ENCODE assay signal across 18 cellular contexts in the genomic region with DNA sequence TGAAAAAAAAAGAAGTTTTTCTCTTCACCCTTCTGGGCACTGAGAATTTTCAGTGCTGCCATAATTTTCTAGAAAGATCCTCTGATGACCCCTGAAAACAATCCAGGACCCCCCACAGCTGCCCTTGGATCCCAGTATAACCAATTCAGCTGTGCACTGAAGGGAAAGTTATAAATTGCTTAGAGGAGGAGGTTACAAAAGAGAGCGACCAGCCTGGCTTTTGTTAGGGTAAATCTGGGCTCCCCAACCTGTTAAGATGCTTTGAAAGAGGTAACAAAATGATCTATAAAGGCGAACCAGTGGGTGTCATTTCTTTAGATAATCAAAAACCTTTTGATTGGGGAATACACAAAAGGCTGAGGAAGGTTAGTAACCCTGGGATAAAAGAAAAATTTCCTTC.
A peak's percentile ranks its signal among the peaks of the same experiment; 100 is the strongest.
DNase-seq lines count a peak whose midpoint lies in the region; ATAC-seq and TF ChIP-seq lines count a peak whose summit lies in the region.
"Had no signal": no experiment of that assay in that cellular context is flagged by ENCODE, and none has a peak within 500 bp of the region (broad histone marks: within the 10 kb centered on the region; RNA-seq: fewer than 3 reads in every experiment).

No MANE protein-coding gene starts in this region.

- H3K36me3 Mint-ChIP-seq in GM23338 (ENCODE audit: low read depth) (no peaks in the 10 kb centered on the region; the same call in 2 of the 3 replicates), WTC11 (0 out of 2 replicates have a peak, but pooled peaks cover 8% of the 10 kb centered on the region)

- H3K4me3 ChIP-seq in GM23338 = no peak overlapping the region
- H3K4me3 ChIP-seq: A549, HAP-1 had no signal

- H3K9me3 Mint-ChIP-seq in GM23338 = peaks cover 4% of the 10 kb centered on the region; the same call in 2 of the 3 replicates
- H3K9me3 Mint-ChIP-seq in WTC11 = peaks cover 10% of the 10 kb centered on the region
- H3K9me3 Mint-ChIP-seq: CD4-positive, alpha-beta T cell; IgD-negative memory B cell had no signal

- peak; percentile 94 for ATAC-seq in GM23338
- ATAC-seq in WTC11 = peak; percentile 82
- no peak for ATAC-seq in GM21528 (IDR thresholded peaks at IDR 0.05; ENCODE audit: low FRiP score, unreplicated experiment)
- no peak for ATAC-seq in HG02571 (IDR thresholded peaks at IDR 0.05; ENCODE audit: unreplicated experiment)
- ATAC-seq in HG03460 (IDR thresholded peaks at IDR 0.05; ENCODE audit: unreplicated experiment) = no peak
- ATAC-seq: A549, HepG2 had no signal

- H3K27ac Mint-ChIP-seq in GM23338 (no peak overlapping the region), WTC11 (no peak overlapping the region)
- H3K27ac Mint-ChIP-seq: CD4-positive, alpha-beta T cell; IgD-negative memory B cell had no signal

- H3K4me1 ChIP-seq in GM23338 (ENCODE audit: insufficient read depth) = peaks cover 14% of the 10 kb centered on the region
- H3K4me1 ChIP-seq: A549, HAP-1 had no signal

- POLR2A ChIA-PET in WTC11 (lab: Charles Lee) = no interaction called here

- no peaks in the 10 kb centered on the region for H3F3A ChIP-seq in GM23338 (replicated peaks; ENCODE audit: low read depth)

- TF ChIP-seq CTCF in GM23338 (conservative IDR thresholded peaks at IDR 0.05; ENCODE audit: low read depth in 2 of 2) (no peak), WTC11 (IDR thresholded peaks at IDR 0.05) (no peak)

- peaks cover 32% of the 10 kb centered on the region for H3K27me3 ChIP-seq in GM23338 (ENCODE audit: insufficient read depth)

- H3K4me1 Mint-ChIP-seq in GM23338 = peaks cover 32% of the 10 kb centered on the region
- peaks cover 35% of the 10 kb centered on the region for H3K4me1 Mint-ChIP-seq in WTC11
- H3K4me1 Mint-ChIP-seq: IgD-negative memory B cell had no signal

- no peaks in the 10 kb centered on the region for H3K79me2 ChIP-seq in GM23338 (replicated peaks; ENCODE audit: insufficient read depth)

- H3K27me3 Mint-ChIP-seq in GM23338 (ENCODE audit: insufficient read depth, low read depth, poor library complexity) = peaks cover 9% of the 10 kb centered on the region
- peaks cover 29% of the 10 kb centered on the region for H3K27me3 Mint-ChIP-seq in WTC11 (ENCODE audit: low read depth)
- H3K27me3 Mint-ChIP-seq: CD4-positive, alpha-beta T cell; IgD-negative memory B cell had no signal

- CTCF ChIA-PET in WTC11 (lab: Charles Lee) = no interaction called here

- H3K9me2 ChIP-seq in GM23338 (ENCODE audit: insufficient read depth) = no peaks in the 10 kb centered on the region

- DNase-seq in GM23338 (ENCODE audit: low spot score) (peak; percentile 63), WTC11 (ENCODE audit: low spot score) (peak; percentile 13), iPS DF 19.7 (ENCODE audit: low read depth, low spot score) (peak; percentile 9), retina (peak; percentile 11)
- DNase-seq: AML-193; Caco-2; CD4-positive, alpha-beta T cell; GOT3; KBM-7 had no signal

- no peaks in the 10 kb centered on the region for H4K20me1 ChIP-seq in GM23338 (replicated peaks; ENCODE audit: insufficient read depth)

- H2AFZ ChIP-seq in GM23338 = no peak overlapping the region

- no peaks in the 10 kb centered on the region for H3K36me3 ChIP-seq in GM23338 (ENCODE audit: insufficient read depth)
- H3K36me3 ChIP-seq: HAP-1 had no signal

- H3K4me3 Mint-ChIP-seq in GM23338 (no peak overlapping the region), WTC11 (no peak overlapping the region)
- H3K4me3 Mint-ChIP-seq: CD4-positive, alpha-beta T cell; IgD-negative memory B cell had no signal

- no peak overlapping the region for H3K27ac ChIP-seq in GM23338 (ENCODE audit: low read depth)
- H3K27ac ChIP-seq: 22Rv1, A549, C4-2B had no signal

- no peak overlapping the region for H3K4me2 ChIP-seq in GM23338
- H3K4me2 ChIP-seq: A549 had no signal

TF ChIP-seq in GM23338, 12 proteins besides CTCF, POLR2A, EP300 and RAD21:
- TF ChIP-seq JUNB (IDR thresholded peaks at IDR 0.05; ENCODE audit: unreplicated experiment) (no peak), ZNF114 (CRISPR knock-in tag; IDR thresholded peaks at IDR 0.05) (no peak), CREB1 (CRISPR knock-in tag; IDR thresholded peaks at IDR 0.05; ENCODE audit: low read depth) (no peak), EZH2 (IDR thresholded peaks at IDR 0.05; ENCODE audit: low read depth, unreplicated experiment) (no peak), STAT1 (IDR thresholded peaks at IDR 0.05; ENCODE audit: unreplicated experiment) (no peak), NANOG (IDR thresholded peaks at IDR 0.05; ENCODE audit: borderline replicate concordance) (peak; percentile 24; the same call in 1 of the 2 replicates)
- TF ChIP-seq, protein P1, sequence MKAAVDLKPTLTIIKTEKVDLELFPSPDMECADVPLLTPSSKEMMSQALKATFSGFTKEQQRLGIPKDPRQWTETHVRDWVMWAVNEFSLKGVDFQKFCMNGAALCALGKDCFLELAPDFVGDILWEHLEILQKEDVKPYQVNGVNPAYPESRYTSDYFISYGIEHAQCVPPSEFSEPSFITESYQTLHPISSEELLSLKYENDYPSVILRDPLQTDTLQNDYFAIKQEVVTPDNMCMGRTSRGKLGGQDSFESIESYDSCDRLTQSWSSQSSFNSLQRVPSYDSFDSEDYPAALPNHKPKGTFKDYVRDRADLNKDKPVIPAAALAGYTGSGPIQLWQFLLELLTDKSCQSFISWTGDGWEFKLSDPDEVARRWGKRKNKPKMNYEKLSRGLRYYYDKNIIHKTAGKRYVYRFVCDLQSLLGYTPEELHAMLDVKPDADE (IDR thresholded peaks at IDR 0.05) = no peak
TF ChIP-seq in GM23338: peak in this region for 1.

TF ChIP-seq in WTC11, 78 proteins besides CTCF, POLR2A, EP300 and RAD21 (continues in another document):
- no peak for TF ChIP-seq MYBL2 (CRISPR knock-in tag; IDR thresholded peaks at IDR 0.05)
- no peak for TF ChIP-seq GRHL2 (CRISPR knock-in tag; IDR thresholded peaks at IDR 0.05; ENCODE audit: insufficient replicate concordance, severe bottlenecking)
- no peak for TF ChIP-seq SMAD3 (CRISPR knock-in tag; IDR thresholded peaks at IDR 0.05; ENCODE audit: borderline replicate concordance)
- TF ChIP-seq, protein P2, sequence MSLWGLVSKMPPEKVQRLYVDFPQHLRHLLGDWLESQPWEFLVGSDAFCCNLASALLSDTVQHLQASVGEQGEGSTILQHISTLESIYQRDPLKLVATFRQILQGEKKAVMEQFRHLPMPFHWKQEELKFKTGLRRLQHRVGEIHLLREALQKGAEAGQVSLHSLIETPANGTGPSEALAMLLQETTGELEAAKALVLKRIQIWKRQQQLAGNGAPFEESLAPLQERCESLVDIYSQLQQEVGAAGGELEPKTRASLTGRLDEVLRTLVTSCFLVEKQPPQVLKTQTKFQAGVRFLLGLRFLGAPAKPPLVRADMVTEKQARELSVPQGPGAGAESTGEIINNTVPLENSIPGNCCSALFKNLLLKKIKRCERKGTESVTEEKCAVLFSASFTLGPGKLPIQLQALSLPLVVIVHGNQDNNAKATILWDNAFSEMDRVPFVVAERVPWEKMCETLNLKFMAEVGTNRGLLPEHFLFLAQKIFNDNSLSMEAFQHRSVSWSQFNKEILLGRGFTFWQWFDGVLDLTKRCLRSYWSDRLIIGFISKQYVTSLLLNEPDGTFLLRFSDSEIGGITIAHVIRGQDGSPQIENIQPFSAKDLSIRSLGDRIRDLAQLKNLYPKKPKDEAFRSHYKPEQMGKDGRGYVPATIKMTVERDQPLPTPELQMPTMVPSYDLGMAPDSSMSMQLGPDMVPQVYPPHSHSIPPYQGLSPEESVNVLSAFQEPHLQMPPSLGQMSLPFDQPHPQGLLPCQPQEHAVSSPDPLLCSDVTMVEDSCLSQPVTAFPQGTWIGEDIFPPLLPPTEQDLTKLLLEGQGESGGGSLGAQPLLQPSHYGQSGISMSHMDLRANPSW (CRISPR knock-in tag; conservative IDR thresholded peaks at IDR 0.05; ENCODE audit: low read depth) = no peak
- TF ChIP-seq ESRRA (CRISPR knock-in tag; IDR thresholded peaks at IDR 0.05; ENCODE audit: borderline replicate concordance) = no peak
- TF ChIP-seq ETV6 (CRISPR knock-in tag; IDR thresholded peaks at IDR 0.05) = no peak
- TF ChIP-seq, protein P3, sequence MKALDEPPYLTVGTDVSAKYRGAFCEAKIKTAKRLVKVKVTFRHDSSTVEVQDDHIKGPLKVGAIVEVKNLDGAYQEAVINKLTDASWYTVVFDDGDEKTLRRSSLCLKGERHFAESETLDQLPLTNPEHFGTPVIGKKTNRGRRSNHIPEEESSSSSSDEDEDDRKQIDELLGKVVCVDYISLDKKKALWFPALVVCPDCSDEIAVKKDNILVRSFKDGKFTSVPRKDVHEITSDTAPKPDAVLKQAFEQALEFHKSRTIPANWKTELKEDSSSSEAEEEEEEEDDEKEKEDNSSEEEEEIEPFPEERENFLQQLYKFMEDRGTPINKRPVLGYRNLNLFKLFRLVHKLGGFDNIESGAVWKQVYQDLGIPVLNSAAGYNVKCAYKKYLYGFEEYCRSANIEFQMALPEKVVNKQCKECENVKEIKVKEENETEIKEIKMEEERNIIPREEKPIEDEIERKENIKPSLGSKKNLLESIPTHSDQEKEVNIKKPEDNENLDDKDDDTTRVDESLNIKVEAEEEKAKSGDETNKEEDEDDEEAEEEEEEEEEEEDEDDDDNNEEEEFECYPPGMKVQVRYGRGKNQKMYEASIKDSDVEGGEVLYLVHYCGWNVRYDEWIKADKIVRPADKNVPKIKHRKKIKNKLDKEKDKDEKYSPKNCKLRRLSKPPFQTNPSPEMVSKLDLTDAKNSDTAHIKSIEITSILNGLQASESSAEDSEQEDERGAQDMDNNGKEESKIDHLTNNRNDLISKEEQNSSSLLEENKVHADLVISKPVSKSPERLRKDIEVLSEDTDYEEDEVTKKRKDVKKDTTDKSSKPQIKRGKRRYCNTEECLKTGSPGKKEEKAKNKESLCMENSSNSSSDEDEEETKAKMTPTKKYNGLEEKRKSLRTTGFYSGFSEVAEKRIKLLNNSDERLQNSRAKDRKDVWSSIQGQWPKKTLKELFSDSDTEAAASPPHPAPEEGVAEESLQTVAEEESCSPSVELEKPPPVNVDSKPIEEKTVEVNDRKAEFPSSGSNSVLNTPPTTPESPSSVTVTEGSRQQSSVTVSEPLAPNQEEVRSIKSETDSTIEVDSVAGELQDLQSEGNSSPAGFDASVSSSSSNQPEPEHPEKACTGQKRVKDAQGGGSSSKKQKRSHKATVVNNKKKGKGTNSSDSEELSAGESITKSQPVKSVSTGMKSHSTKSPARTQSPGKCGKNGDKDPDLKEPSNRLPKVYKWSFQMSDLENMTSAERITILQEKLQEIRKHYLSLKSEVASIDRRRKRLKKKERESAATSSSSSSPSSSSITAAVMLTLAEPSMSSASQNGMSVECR (CRISPR knock-in tag; IDR thresholded peaks at IDR 0.05; ENCODE audit: borderline replicate concordance) = no peak
- TF ChIP-seq GABPB1 (CRISPR knock-in tag; IDR thresholded peaks at IDR 0.05) = no peak

Comparison
In these comparisons a context has a peak if more than half of its experiments do, and no peak if none do; other contexts are left out.
1. ATAC-seq: peak in GM23338 (single experiment) and WTC11 (single experiment); none in GM21528 (single experiment), HG02571 (single experiment) and HG03460 (single experiment).
2. DNase-seq: peak in every context shown above with its lines; median percentile 63 in GM23338; 13 in WTC11; 11 in retina; 9 in iPS DF 19.7.